In genomic region chr2:102593516-102593915, GRCh38 we compare ENCODE assay signal across 35 cellular contexts. TPM values are rescaled to one million over a fixed set of nuclear protein-coding genes. Genes with fewer than 3 reads are reported as not detected.
"Had no signal": no experiment of that assay in that cellular context is flagged by ENCODE, and none has a peak within 500 bp of the region (broad histone marks: within the 10 kb centered on the region; RNA-seq: fewer than 3 reads in every experiment).

No MANE protein-coding gene starts in this region.

- H3K27ac ChIP-seq: brain microvascular endothelial cell, epithelial cell of prostate, esophagus squamous epithelium, gastroesophageal sphincter, WERI-Rb-1 had no signal

- H3K27me3 ChIP-seq: brain microvascular endothelial cell had no signal

- H3K4me3 ChIP-seq: esophagus squamous epithelium, gastroesophageal sphincter had no signal

- FAIRE-seq: astrocyte, bronchial epithelial cell, colon, endometrium, endothelial cell of umbilical vein had no signal

- H3K4me1 ChIP-seq: gastroesophageal sphincter had no signal

- H3K36me3 ChIP-seq: brain microvascular endothelial cell, esophagus squamous epithelium, gastroesophageal sphincter, WERI-Rb-1 had no signal

- H3K9me3 ChIP-seq: esophagus squamous epithelium, gastroesophageal sphincter had no signal

- ATAC-seq: activated CD4-positive, CD25-positive, alpha-beta regulatory T cell treated with anti-CD3 and anti-CD28 coated beads, Interleukin-2, amount 50 U/mL, for 24 hours; activated CD8-positive, alpha-beta T cell treated with anti-CD3 and anti-CD28 coated beads for 36 hours; activated T-cell treated with anti-CD3 and anti-CD28 coated beads, Interleukin-2, amount 50 U/mL, for 4 hours; activated T-helper 17 cell treated with anti-CD3 and anti-CD28 coated beads, Interleukin-2, amount 50 U/mL, for 72 hours; gastroesophageal sphincter; T-helper 17 cell had no signal

- DNase-seq: activated B cell treated with CpG ODN at 0.5 μM for 24 hours; activated CD4-positive, alpha-beta T cell treated with anti-CD3 and anti-CD28 coated beads for 48 hours; activated CD4-positive, alpha-beta T cell treated with anti-CD3 and anti-CD28 coated beads, Interleukin-2, amount 50 U/mL, for 1 hour; activated CD4-positive, alpha-beta T cell treated with anti-CD3 and anti-CD28 coated beads, Interleukin-2, amount 50 U/mL, for 48 hours; activated CD8-positive, alpha-beta memory T cell treated with anti-CD3 and anti-CD28 coated beads for 24 hours; activated CD8-positive, alpha-beta T cell treated with anti-CD3 and anti-CD28 coated beads for 36 hours; activated effector memory CD4-positive, alpha-beta T cell treated with Interleukin-2 at 50 U/mL for 16 hours; activated gamma-delta T cell treated with Interleukin-2 at 50 U/mL for 16 hours; activated naive CD4-positive, alpha-beta T cell treated with anti-CD3 and anti-CD28 coated beads, Interleukin-2, amount 50 U/mL, for 16 hours; activated naive CD4-positive, alpha-beta T cell treated with Interleukin-2 at 50 U/mL for 16 hours; activated T-cell treated with anti-CD3 and anti-CD28 coated beads, Interleukin-2, amount 50 U/mL, for 4 hours; amniotic stem cell; anterior cingulate cortex; brain microvascular endothelial cell; effector CD8-positive, alpha-beta T cell; esophagus squamous epithelium; foreskin melanocyte; head of caudate nucleus; T-helper 1 cell; T-helper 17 cell; T1000; WERI-Rb-1 had no signal

RNA-seq across cellular contexts. Expression of gene SLC9A2, which starts 25.8 kb away (rescaled TPM):
- total RNA-seq: activated B cell treated with CpG ODN at 0.5 μM for 24 hours; activated T-helper 17 cell treated with anti-CD3 and anti-CD28 coated beads, Interleukin-2, amount 50 U/mL, for 72 hours; chondrocyte; dermis microvascular lymphatic vessel endothelial cell; endothelial cell of umbilical vein; fibroblast of lung; fibroblast of villous mesenchyme; T-helper 17 cell had no signal
- polyA plus RNA-seq: fibroblast of lung had no signal
